ENCODE assay signal across 24 cellular contexts in genomic region chr17:72303787-72304733, GRCh38.
"Had no signal": no experiment of that assay in that cellular context is flagged by ENCODE, and none has a peak within 500 bp of the region (broad histone marks: within the 10 kb centered on the region; RNA-seq: fewer than 3 reads in every experiment).

No MANE protein-coding gene starts in this region.

- H3K4me3 ChIP-seq: ascending aorta, breast epithelium, coronary artery, dorsolateral prefrontal cortex had no signal

- H3K27me3 ChIP-seq: ascending aorta, breast epithelium had no signal

- H3K36me3 ChIP-seq: ascending aorta, breast epithelium had no signal

- FAIRE-seq: frontal cortex had no signal

- DNase-seq: activated CD4-positive, alpha-beta memory T cell treated with anti-CD3 and anti-CD28 coated beads for 36 hours; activated CD4-positive, alpha-beta T cell treated with anti-CD3 and anti-CD28 coated beads for 36 hours; activated CD4-positive, alpha-beta T cell treated with anti-CD3 and anti-CD28 coated beads, Interleukin-2, amount 10 ng/mL, durations not matched to agents 24 days and 14 days; activated CD4-positive, CD25-positive, alpha-beta regulatory T cell; activated CD4-positive, CD25-positive, alpha-beta regulatory T cell treated with anti-CD3 and anti-CD28 coated beads, Interleukin-2, amount 50 U/mL, for 72 hours; activated CD8-positive, alpha-beta memory T cell treated with anti-CD3 and anti-CD28 coated beads, Interleukin-2, amount 10 ng/mL, durations not matched to agents 7 days and 5 days; activated CD8-positive, alpha-beta memory T cell treated with anti-CD3 and anti-CD28 coated beads, Interleukin-2, amount 50 U/mL, for 4 hours; activated CD8-positive, alpha-beta T cell treated with anti-CD3 and anti-CD28 coated beads, Interleukin-2, amount 10 ng/mL, durations not matched to agents 7 days and 5 days; activated gamma-delta T cell; activated naive CD4-positive, alpha-beta T cell; activated naive CD4-positive, alpha-beta T cell treated with anti-CD3 and anti-CD28 coated beads, Interleukin-2, amount 10 ng/mL, durations not matched to agents 7 days and 5 days; activated naive CD8-positive, alpha-beta T cell treated with anti-CD3 and anti-CD28 coated beads, Interleukin-2, amount 10 ng/mL, durations not matched to agents 7 days and 5 days; activated T-cell treated with anti-CD3 and anti-CD28 coated beads, Interleukin-2, amount 50 U/mL, for 1 hour; activated T-cell treated with anti-CD3 and anti-CD28 coated beads, Interleukin-2, amount 50 U/mL, for 48 hours; dorsolateral prefrontal cortex; effector memory CD4-positive, alpha-beta T cell; endodermal cell; foreskin fibroblast; head of caudate nucleus; T1000 had no signal
